ENCODE assay signal across 27 cellular contexts in the genomic region with DNA sequence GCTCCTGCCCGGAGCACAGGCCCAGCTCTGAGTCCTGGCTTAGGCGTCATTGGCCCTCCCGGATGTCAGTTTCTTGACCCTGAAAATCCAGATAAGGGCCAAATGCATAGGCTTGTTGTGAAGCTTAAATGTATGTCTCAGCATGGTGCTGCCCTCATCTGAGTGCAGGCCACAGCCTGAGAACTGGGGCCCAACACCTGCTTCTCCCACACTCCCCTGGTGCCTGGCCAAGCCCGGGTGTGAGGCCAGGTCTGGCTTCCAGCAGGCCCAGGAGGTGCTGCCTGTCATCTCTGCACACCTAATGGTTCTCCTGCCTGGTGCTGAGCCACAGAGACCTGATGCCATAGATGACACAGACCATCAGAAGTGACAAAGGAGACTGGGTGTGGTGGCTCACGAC. TPM values are rescaled to one million over a fixed set of nuclear protein-coding genes. Genes with fewer than 3 reads are reported as not detected.
DNase-seq lines count a peak whose midpoint lies in the region; ATAC-seq, FAIRE-seq and TF ChIP-seq lines count a peak whose summit lies in the region.
"Had no signal": no experiment of that assay in that cellular context is flagged by ENCODE, and none has a peak within 500 bp of the region (broad histone marks: within the 10 kb centered on the region; RNA-seq: fewer than 3 reads in every experiment).

No MANE protein-coding gene starts in this region.

- peaks cover 14% of the 10 kb centered on the region for H3K27me3 Mint-ChIP-seq in chondrocyte (ENCODE audit: low read depth)
- H3K27me3 Mint-ChIP-seq: CD4-positive, alpha-beta memory T cell had no signal

- H3K4me1 ChIP-seq in HepG2 (ENCODE audit: insufficient read depth, low read length) = peaks cover 16% of the 10 kb centered on the region
- H3K4me1 ChIP-seq in right lobe of liver = no peaks in the 10 kb centered on the region
- peaks cover 0 to 7% of the 10 kb centered on the region in 2 donors for H3K4me1 ChIP-seq in neuronal stem cell (ENCODE audit: control insufficient read depth in 2 of 2, insufficient read depth in 1 of 2, low read depth in 1 of 2, low read length in 2 of 2)
- peaks cover 6% of the 10 kb centered on the region for H3K4me1 ChIP-seq in effector memory CD4-positive, alpha-beta T cell (ENCODE audit: control insufficient read depth, insufficient read depth, low read length, poor library complexity, severe bottlenecking)
- H3K4me1 ChIP-seq: BE2C, Caco-2 had no signal

- no peak overlapping the region for H2BK12ac ChIP-seq in neuronal stem cell (ENCODE audit: low read length)

- BruUV-seq in HepG2 (replicated peaks; lab: Mats Ljungman, UMichigan) = no TSS peak

- H3K79me2 ChIP-seq in HepG2 (ENCODE audit: insufficient read depth, low read length) = peaks cover 27% of the 10 kb centered on the region

- H3K36me3 ChIP-seq in HepG2 (replicated peaks in 1 of 2; ENCODE audit: control insufficient read depth in 1 of 2, insufficient read depth in 2 of 2, low read length in 2 of 2) (peaks cover 6 to 11% of the 10 kb centered on the region in 2 experiments; a peak in 3 of 5 replicates), right lobe of liver (no peaks in the 10 kb centered on the region), neuronal stem cell (replicated peaks in 1 of 2; ENCODE audit: control insufficient read depth in 2 of 2, insufficient read depth in 2 of 2, low read length in 2 of 2) (no peaks in the 10 kb centered on the region)
- H3K36me3 ChIP-seq in effector memory CD4-positive, alpha-beta T cell (ENCODE audit: control insufficient read depth, insufficient read depth, low read length) = peaks cover 53% of the 10 kb centered on the region
- H3K36me3 ChIP-seq: BE2C had no signal

- POLR2A ChIA-PET in HepG2 (lab: Yijun Ruan, JAX) = no interaction called here

- TF ChIP-seq RAD21 in HepG2 (CRISPR knock-in tag; IDR thresholded peaks at IDR 0.05) = no peak

- H2AK5ac ChIP-seq in neuronal stem cell (ENCODE audit: low read depth, low read length) = no peak overlapping the region

- H2BK120ac ChIP-seq in neuronal stem cell (ENCODE audit: low read depth, low read length) = no peak overlapping the region

- H3K27me3 ChIP-seq in HepG2 (ENCODE audit: control insufficient read depth in 1 of 2, insufficient read depth in 2 of 2, low read length in 2 of 2) (no peaks in the 10 kb centered on the region; a peak in 2 of 5 replicates), right lobe of liver (no peaks in the 10 kb centered on the region), neuronal stem cell (ENCODE audit: control insufficient read depth in 3 of 3, insufficient read depth in 3 of 3, low read depth in 1 of 3, low read length in 3 of 3) (no peaks in the 10 kb centered on the region)
- no peaks in the 10 kb centered on the region for H3K27me3 ChIP-seq in effector memory CD4-positive, alpha-beta T cell (replicated peaks; ENCODE audit: control insufficient read depth, insufficient read depth, low read length, poor library complexity, severe bottlenecking)
- H3K27me3 ChIP-seq: BE2C had no signal

- DNase-seq in HepG2 (ENCODE audit: low spot score) (no peak), right lobe of liver (no peak), chondrocyte (ENCODE audit: low spot score) (peak; percentile 62), neuronal stem cell (ENCODE audit: low spot score) (no peak), C1 segment of cervical spinal cord (lab: John Stamatoyannopoulos, UW) (no peak), globus pallidus (ENCODE audit: low spot score) (no peak)
- DNase-seq in effector memory CD4-positive, alpha-beta T cell = no peak
- DNase-seq: BE2C; Caco-2; CD4-positive, alpha-beta memory T cell; DMS 273 treated with DMSO at 0.1 percent for 48 hours; DMS79 treated with DMSO at 0.1 percent for 48 hours; GM23248; H9; HFFc6; NCI-H1092 treated with DMSO at 0.1 percent for 48 hours; NCI-H1436 treated with DMSO at 0.1 percent for 48 hours; NCI-H2081; NCI-H446; NCI-H526; PC-3; SHP77 had no signal

- no peak overlapping the region for H4K91ac ChIP-seq in neuronal stem cell (ENCODE audit: low read depth, low read length, poor library complexity)

- H3K4ac ChIP-seq in neuronal stem cell (ENCODE audit: low read length) = no peak overlapping the region

- CTCF ChIA-PET in HepG2 (lab: Yijun Ruan, JAX; ENCODE audit: low intra/inter-chr PET ratio, low total read pairs) = no interaction called here

- no peak for TF ChIP-seq CTCF in HepG2 (CRISPR knock-in tag; IDR thresholded peaks at IDR 0.05)
- TF ChIP-seq CTCF in right lobe of liver (IDR thresholded peaks at IDR 0.05) = no peak
- TF ChIP-seq CTCF in chondrocyte (IDR thresholded peaks at IDR 0.05) = no peak

- no peaks in the 10 kb centered on the region for H3K9me3 ChIP-seq in HepG2 (ENCODE audit: low read length)
- no peaks in the 10 kb centered on the region for H3K9me3 ChIP-seq in right lobe of liver
- no peaks in the 10 kb centered on the region for H3K9me3 ChIP-seq in neuronal stem cell (replicated peaks in 1 of 2; ENCODE audit: control insufficient read depth in 2 of 2, insufficient read depth in 1 of 2, low read depth in 1 of 2, low read length in 2 of 2)
- H3K9me3 ChIP-seq in effector memory CD4-positive, alpha-beta T cell (ENCODE audit: control insufficient read depth, low read length) = no peaks in the 10 kb centered on the region
- H3K9me3 ChIP-seq: BE2C, Caco-2 had no signal

- peak overlapping the region; percentile 2; the same call in 1 of the 2 replicates for H3K9ac ChIP-seq in HepG2 (ENCODE audit: insufficient read depth, low read depth, low read length)
- peak overlapping the region; percentile 34 for H3K9ac ChIP-seq in neuronal stem cell (ENCODE audit: low read depth, low read length, poor library complexity)
- H3K9ac ChIP-seq: GM23248 had no signal

- H3K14ac ChIP-seq in neuronal stem cell (ENCODE audit: low read length) = no peak overlapping the region

- H4K8ac ChIP-seq in neuronal stem cell (ENCODE audit: low read depth, low read length) = no peak overlapping the region

- TF ChIP-seq POLR2A in HepG2 (IDR thresholded peaks at IDR 0.05; ENCODE audit: insufficient read depth in 1 of 2, low read depth in 2 of 2, low read length in 2 of 2) (no peak), right lobe of liver (IDR thresholded peaks at IDR 0.05) (no peak)

- H2AFZ ChIP-seq in HepG2 (ENCODE audit: low read length) (no peak overlapping the region), neuronal stem cell (ENCODE audit: low read length) (no peak overlapping the region)
- H2AFZ ChIP-seq: GM23248 had no signal

- no peaks in the 10 kb centered on the region for H3K4me1 Mint-ChIP-seq in chondrocyte (ENCODE audit: low read depth)

- H2BK5ac ChIP-seq in neuronal stem cell (ENCODE audit: low read length) = no peak overlapping the region

- FAIRE-seq in HepG2 (lab: Jason Lieb, UNC) = no peak
- FAIRE-seq: GM12891, K562 had no signal

- peak overlapping the region; percentile 32 for H3K18ac ChIP-seq in neuronal stem cell (ENCODE audit: low read length)

- no peaks in the 10 kb centered on the region for H3K36me3 Mint-ChIP-seq in chondrocyte (ENCODE audit: low read depth)

- no peak overlapping the region for H3K4me3 ChIP-seq in HepG2 (replicated peaks in 1 of 3; ENCODE audit: insufficient read depth in 1 of 3, low read depth in 2 of 3, low read length in 3 of 3)
- H3K4me3 ChIP-seq in right lobe of liver = no peak overlapping the region
- H3K4me3 ChIP-seq in neuronal stem cell (ENCODE audit: low read length in 2 of 2) = no peak overlapping the region
- no peak overlapping the region for H3K4me3 ChIP-seq in effector memory CD4-positive, alpha-beta T cell (ENCODE audit: insufficient read depth, low read depth, low read length, poor library complexity, severe bottlenecking)
- H3K4me3 ChIP-seq: GM23248, K562 had no signal

- H3K4me2 ChIP-seq in HepG2 (ENCODE audit: low read depth, low read length) (no peak overlapping the region), neuronal stem cell (ENCODE audit: insufficient read depth, low read length, poor library complexity, severe bottlenecking) (no peak overlapping the region)

- no peak overlapping the region for H3K27ac Mint-ChIP-seq in chondrocyte (ENCODE audit: unreplicated experiment)
- H3K27ac Mint-ChIP-seq: H9, HFFc6 had no signal

- no peak overlapping the region for H3K23ac ChIP-seq in neuronal stem cell (ENCODE audit: low read depth, low read length, poor library complexity)

- 0 out of 2 replicates have a peak, but pooled peaks cover 2% of the 10 kb centered on the region for H4K20me1 ChIP-seq in HepG2 (ENCODE audit: insufficient read depth, low read length)

- in situ Hi-C loops in HepG2 (cut with HindIII; ENCODE audit: extremely low pct_ligation_motif_present, low pct_unique_long_range_greater_than_20kb) = no loop called here

- WGBS in HepG2 (ENCODE audit: low lambda C conversion rate) = 76% methylated on average over 2 of the region's 5 CpGs
- no CpG with 5 or more reads among the region's 5 CpGs for WGBS in right lobe of liver (ENCODE audit: insufficient coverage, low coverage, low lambda C conversion rate, missing lambda C conversion rate)
- WGBS in neuronal stem cell (ENCODE audit: extremely low coverage in 2 of 2, insufficient read length in 2 of 2, insufficient replicate concordance in 1 of 2), 2 donors = no CpG with 5 or more reads among the region's 5 CpGs

- no peak overlapping the region for H2BK15ac ChIP-seq in neuronal stem cell (ENCODE audit: low read length)

- no peak overlapping the region for H3K4me3 Mint-ChIP-seq in chondrocyte (ENCODE audit: unreplicated experiment)
- H3K4me3 Mint-ChIP-seq: CD4-positive, alpha-beta memory T cell; H9; HFFc6 had no signal

- H3K27ac ChIP-seq in HepG2 (ENCODE audit: extremely low read length, insufficient read depth, low read length) = no peak overlapping the region
- no peak overlapping the region for H3K27ac ChIP-seq in right lobe of liver
- H3K27ac ChIP-seq in neuronal stem cell (replicated peaks; ENCODE audit: low read length) = no peak overlapping the region
- H3K27ac ChIP-seq in effector memory CD4-positive, alpha-beta T cell (ENCODE audit: insufficient read depth, low read length, poor library complexity, severe bottlenecking) = no peak overlapping the region
- H3K27ac ChIP-seq: GM23248 had no signal

- no peak for TF ChIP-seq EP300 in HepG2 (IDR thresholded peaks at IDR 0.05; ENCODE audit: low read depth in 2 of 2, low read length in 2 of 2)
- no peak for TF ChIP-seq EP300 in HepG2 (CRISPR knock-in tag; IDR thresholded peaks at IDR 0.05; ENCODE audit: borderline replicate concordance)

- intact Hi-C loops in HepG2 (cut with micrococcal nuclease; ENCODE audit: unreplicated experiment) (no loop called here), right lobe of liver (cut with DNase I) (no loop called here)

- no peaks in the 10 kb centered on the region for H3K9me3 Mint-ChIP-seq in chondrocyte (ENCODE audit: low read depth)
- H3K9me3 Mint-ChIP-seq: CD4-positive, alpha-beta memory T cell; H9 had no signal

- no peak for ATAC-seq in HepG2
- ATAC-seq in right lobe of liver = no peak
- ATAC-seq: K562, PC-3 had no signal

- H3K79me1 ChIP-seq in neuronal stem cell (ENCODE audit: low read depth, low read length) = no peaks in the 10 kb centered on the region

RNA-seq across cellular contexts. Expression of a gene that starts 14.0 kb away (rescaled TPM):
- total RNA-seq in HepG2 (2016; rRNA removed; fragmentation: Illumina TruSeq; extraction: Trizol) (35.7 and 46.9 TPM in 2 replicates), right lobe of liver (1 to 10 TPM in 4 of 6 experiments, under 1 TPM in 2; 0.49 to 1.9 (median 1.5) TPM), chondrocyte (not detected in 3 replicates)
- total RNA-seq in HepG2 (2016; cell fraction: cytosol; rRNA removed; fragmentation: Illumina TruSeq; extraction: Trizol; ENCODE audit: low read depth) = 13.1 and 13.9 TPM in 2 replicates
- 36.0 and 40.4 TPM in 2 replicates for total RNA-seq in HepG2 (2016; cell fraction: insoluble cytoplasmic fraction; rRNA removed; fragmentation: Illumina TruSeq; extraction: Trizol)
- total RNA-seq in HepG2 (2016; cell fraction: membrane; rRNA removed; fragmentation: Illumina TruSeq; extraction: Trizol) = 49.7 and 53.9 TPM in 2 replicates
- 22.1 and 28.5 TPM in 2 replicates for total RNA-seq in HepG2 (2016; cell fraction: nucleus; rRNA removed; fragmentation: Illumina TruSeq; extraction: Trizol)
- polyA plus RNA-seq in HepG2 (2011; rRNA removed) = 24.0 and 26.3 TPM in 2 replicates
- polyA plus RNA-seq in HepG2 (2011; cell fraction: cytosol; rRNA removed) = 19.7 and 23.1 TPM in 2 replicates
- polyA plus RNA-seq in HepG2 (2011; cell fraction: nucleus; rRNA removed) = 20.8 and 25.8 TPM in 2 replicates
- polyA plus RNA-seq in HepG2 (2012) = 21.5 and 22.7 TPM in 2 replicates
- 15.4 and 17.8 TPM in 2 replicates for polyA plus RNA-seq in HepG2 (2016; cell fraction: cytosol; fragmentation: Illumina TruSeq; extraction: Trizol; ENCODE audit: low read depth)
- polyA plus RNA-seq in HepG2 (2016; cell fraction: insoluble cytoplasmic fraction; fragmentation: Illumina TruSeq; extraction: Trizol; ENCODE audit: low read depth) = 34.6 and 40.6 TPM in 2 replicates
- polyA plus RNA-seq in HepG2 (2016; cell fraction: membrane; fragmentation: Illumina TruSeq; extraction: Trizol; ENCODE audit: low read depth) = 37.5 and 39.1 TPM in 2 replicates
- polyA plus RNA-seq in HepG2 (2016; cell fraction: nucleus; fragmentation: Illumina TruSeq; extraction: Trizol; ENCODE audit: insufficient read depth, low read depth) = 26.6 and 29.1 TPM in 2 replicates
- polyA minus RNA-seq in HepG2 (2011; rRNA and poly(A)+ RNA removed; ENCODE audit: low replicate concordance) = 0.21 and 25.1 TPM in 2 replicates
- polyA minus RNA-seq in HepG2 (2011; cell fraction: cytosol; rRNA and poly(A)+ RNA removed) = 15.5 and 16.9 TPM in 2 replicates
- 45.6 and 52.1 TPM in 2 replicates for polyA minus RNA-seq in HepG2 (2011; cell fraction: nucleus; rRNA and poly(A)+ RNA removed)
- polyA plus RNA-seq in neuronal stem cell (2013, experiment 1 of 2) = 3.2 TPM
- polyA plus RNA-seq in neuronal stem cell (2013, experiment 2 of 2) = 3.5 TPM
- total RNA-seq: A673 had no signal

RNA-seq across cellular contexts. Expression of a gene that starts 50.2 kb away (rescaled TPM):
- total RNA-seq in HepG2 (2016; rRNA removed; fragmentation: Illumina TruSeq; extraction: Trizol) (5.8 and 6.5 TPM in 2 replicates), right lobe of liver (10 to 100 TPM in 4 of 6 experiments, 1 to 10 TPM in 2; 6.1 to 25.4 (median 10.5) TPM), chondrocyte (1.2 to 2.6 TPM (median 2.1 TPM) in 3 replicates)
- 0.91 and 1.5 TPM in 2 replicates for total RNA-seq in HepG2 (2016; cell fraction: cytosol; rRNA removed; fragmentation: Illumina TruSeq; extraction: Trizol; ENCODE audit: low read depth)
- total RNA-seq in HepG2 (2016; cell fraction: insoluble cytoplasmic fraction; rRNA removed; fragmentation: Illumina TruSeq; extraction: Trizol) = 4.7 and 6.3 TPM in 2 replicates
- 2.0 and 2.5 TPM in 2 replicates for total RNA-seq in HepG2 (2016; cell fraction: membrane; rRNA removed; fragmentation: Illumina TruSeq; extraction: Trizol)
- 5.1 and 6.0 TPM in 2 replicates for total RNA-seq in HepG2 (2016; cell fraction: nucleus; rRNA removed; fragmentation: Illumina TruSeq; extraction: Trizol)
- 2.6 and 4.1 TPM in 2 replicates for polyA plus RNA-seq in HepG2 (2011; rRNA removed)
- 1.9 and 3.3 TPM in 2 replicates for polyA plus RNA-seq in HepG2 (2011; cell fraction: cytosol; rRNA removed)
- 10.6 and 13.3 TPM in 2 replicates for polyA plus RNA-seq in HepG2 (2011; cell fraction: nucleus; rRNA removed)
- 3.1 and 3.2 TPM in 2 replicates for polyA plus RNA-seq in HepG2 (2012)
- polyA plus RNA-seq in HepG2 (2016; cell fraction: cytosol; fragmentation: Illumina TruSeq; extraction: Trizol; ENCODE audit: low read depth) = 0.67 and 0.69 TPM in 2 replicates
- 4.3 and 4.6 TPM in 2 replicates for polyA plus RNA-seq in HepG2 (2016; cell fraction: insoluble cytoplasmic fraction; fragmentation: Illumina TruSeq; extraction: Trizol; ENCODE audit: low read depth)
- 1.1 and 1.5 TPM in 2 replicates for polyA plus RNA-seq in HepG2 (2016; cell fraction: membrane; fragmentation: Illumina TruSeq; extraction: Trizol; ENCODE audit: low read depth)
- 6.6 and 7.4 TPM in 2 replicates for polyA plus RNA-seq in HepG2 (2016; cell fraction: nucleus; fragmentation: Illumina TruSeq; extraction: Trizol; ENCODE audit: insufficient read depth, low read depth)
- polyA minus RNA-seq in HepG2 (2011; rRNA and poly(A)+ RNA removed; ENCODE audit: low replicate concordance) = 6.7 and 7.0 TPM in 2 replicates
- 2.9 and 4.3 TPM in 2 replicates for polyA minus RNA-seq in HepG2 (2011; cell fraction: cytosol; rRNA and poly(A)+ RNA removed)
- 8.6 and 13.1 TPM in 2 replicates for polyA minus RNA-seq in HepG2 (2011; cell fraction: nucleus; rRNA and poly(A)+ RNA removed)
- polyA plus RNA-seq in neuronal stem cell (2013, experiment 1 of 2) = 0.91 TPM
- polyA plus RNA-seq in neuronal stem cell (2013, experiment 2 of 2) = 0.75 TPM

RNA-seq across cellular contexts. Expression of a gene that starts 59.3 kb away (rescaled TPM):
- total RNA-seq in HepG2 (2016; rRNA removed; fragmentation: Illumina TruSeq; extraction: Trizol) = 41.9 and 62.0 TPM in 2 replicates
- total RNA-seq in HepG2 (2016; cell fraction: cytosol; rRNA removed; fragmentation: Illumina TruSeq; extraction: Trizol; ENCODE audit: low read depth) = 39.6 and 40.5 TPM in 2 replicates
- total RNA-seq in HepG2 (2016; cell fraction: insoluble cytoplasmic fraction; rRNA removed; fragmentation: Illumina TruSeq; extraction: Trizol) = 44.1 and 62.5 TPM in 2 replicates
- 34.8 and 38.7 TPM in 2 replicates for total RNA-seq in HepG2 (2016; cell fraction: membrane; rRNA removed; fragmentation: Illumina TruSeq; extraction: Trizol)
- total RNA-seq in HepG2 (2016; cell fraction: nucleus; rRNA removed; fragmentation: Illumina TruSeq; extraction: Trizol) = 51.9 and 55.6 TPM in 2 replicates
- 43.6 and 46.5 TPM in 2 replicates for polyA plus RNA-seq in HepG2 (2011; rRNA removed)
- 35.5 and 35.6 TPM in 2 replicates for polyA plus RNA-seq in HepG2 (2011; cell fraction: cytosol; rRNA removed)
- polyA plus RNA-seq in HepG2 (2011; cell fraction: nucleus; rRNA removed) = 32.7 and 33.7 TPM in 2 replicates
- 27.9 and 41.5 TPM in 2 replicates for polyA plus RNA-seq in HepG2 (2012)
- 38.5 and 45.0 TPM in 2 replicates for polyA plus RNA-seq in HepG2 (2016; cell fraction: cytosol; fragmentation: Illumina TruSeq; extraction: Trizol; ENCODE audit: low read depth)
- polyA plus RNA-seq in HepG2 (2016; cell fraction: insoluble cytoplasmic fraction; fragmentation: Illumina TruSeq; extraction: Trizol; ENCODE audit: low read depth) = 40.2 and 42.4 TPM in 2 replicates
- polyA plus RNA-seq in HepG2 (2016; cell fraction: membrane; fragmentation: Illumina TruSeq; extraction: Trizol; ENCODE audit: low read depth) = 30.8 and 35.2 TPM in 2 replicates
- polyA plus RNA-seq in HepG2 (2016; cell fraction: nucleus; fragmentation: Illumina TruSeq; extraction: Trizol; ENCODE audit: insufficient read depth, low read depth) = 91.4 and 98.1 TPM in 2 replicates
- 36.1 TPM in 1 of 2 replicates, not detected in the other for polyA minus RNA-seq in HepG2 (2011; rRNA and poly(A)+ RNA removed; ENCODE audit: low replicate concordance)
- 9.9 and 12.2 TPM in 2 replicates for polyA minus RNA-seq in HepG2 (2011; cell fraction: cytosol; rRNA and poly(A)+ RNA removed)
- polyA minus RNA-seq in HepG2 (2011; cell fraction: nucleus; rRNA and poly(A)+ RNA removed) = 15.6 and 18.9 TPM in 2 replicates
- total RNA-seq in right lobe of liver = under 1 TPM in 4 of 6 experiments, not detected in 2; 0.49 to 0.95 (median 0.76) TPM
- not detected in 3 replicates for total RNA-seq in chondrocyte
- not detected for polyA plus RNA-seq in neuronal stem cell (2013, experiment 1 of 2)
- polyA plus RNA-seq in neuronal stem cell (2013, experiment 2 of 2) = not detected
- total RNA-seq: A673; CD4-positive, alpha-beta memory T cell; GM23248; HFFc6; LHCN-M2; PC-3; RPMI7951 had no signal
- polyA plus RNA-seq: CD4-positive, alpha-beta memory T cell; GM23248 had no signal

Comparison
In these comparisons a context has a peak if more than half of its experiments do, and no peak if none do; other contexts are left out.
1. RNA of a gene that starts 14.0 kb away (total RNA-seq): 13.1 to 53.9 TPM in HepG2; 0.49 to 1.9 TPM in right lobe of liver and not detected in chondrocyte; every median in the first group is over 4 times any median in the second.
2. RNA of a gene that starts 59.3 kb away (total RNA-seq): 34.8 to 62.5 TPM in HepG2; 0.49 to 0.95 TPM in right lobe of liver and not detected in chondrocyte; every median in the first group is over 10 times any median in the second.